ENCODE assay signal across 18 cellular contexts in the genomic region with DNA sequence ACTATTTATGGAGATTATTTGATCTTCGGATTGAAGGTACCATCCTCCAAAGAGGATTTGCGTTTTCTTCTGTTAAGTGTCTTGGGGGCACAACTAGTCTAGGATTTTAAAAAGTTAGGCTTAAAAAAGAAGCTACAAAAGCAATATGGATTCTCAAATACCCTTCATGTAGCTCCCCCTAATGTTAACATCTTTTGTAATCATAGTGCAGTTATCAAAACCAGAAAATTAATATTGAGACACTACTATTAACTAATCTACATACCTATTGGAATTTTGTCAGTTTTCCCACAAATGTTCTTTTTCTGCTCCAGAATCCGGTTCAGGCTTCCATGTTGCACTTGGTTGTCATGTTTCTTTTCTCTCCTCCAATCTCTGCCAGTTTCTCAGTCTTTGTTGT.
DNase-seq lines count a peak whose midpoint lies in the region; ATAC-seq and TF ChIP-seq lines count a peak whose summit lies in the region.
"Had no signal": no experiment of that assay in that cellular context is flagged by ENCODE, and none has a peak within 500 bp of the region (broad histone marks: within the 10 kb centered on the region; RNA-seq: fewer than 3 reads in every experiment).

No MANE protein-coding gene starts in this region.

- H4K20me1 ChIP-seq in HCT116 (ENCODE audit: insufficient read depth): no peaks in the 10 kb centered on the region
- H4K20me1 ChIP-seq: BLaER1 treated with 17β-estradiol and CSF1 and Interleukin-3, amounts not matched to agents 10 nM and 100 nM had no signal

- H3K27ac ChIP-seq in HCT116 (ENCODE audit: low read depth, low read length): no peak overlapping the region
- peak overlapping the region; percentile 53 for H3K27ac ChIP-seq in RWPE1
- H3K27ac ChIP-seq in sigmoid colon: no peak overlapping the region
- H3K27ac ChIP-seq: A549; BLaER1 treated with 17β-estradiol and CSF1 and Interleukin-3, amounts not matched to agents 10 nM and 100 nM had no signal

- no peaks in the 10 kb centered on the region for H3K9me3 Mint-ChIP-seq in activated T-helper 17 cell treated with anti-CD3 and anti-CD28 coated beads, Interleukin-2, amount 50 U/mL, for 72 hours
- H3K9me3 Mint-ChIP-seq: CD4-positive, alpha-beta T cell had no signal

- H3K27me3 Mint-ChIP-seq in activated T-helper 17 cell treated with anti-CD3 and anti-CD28 coated beads, Interleukin-2, amount 50 U/mL, for 72 hours: no peaks in the 10 kb centered on the region
- H3K27me3 Mint-ChIP-seq: CD4-positive, alpha-beta T cell; CD8-positive, alpha-beta memory T cell had no signal

- BruUV-seq in HCT116 (replicated peaks; lab: Mats Ljungman, UMichigan): no TSS peak

- DNase-seq in HCT116 (ENCODE audit: low read depth, low spot score) (no peak), RWPE1 (ENCODE audit: low spot score) (no peak), DMS153 treated with DMSO at 0.1 percent for 48 hours (lab: John Stamatoyannopoulos, UW; ENCODE audit: unreplicated experiment) (no peak), sigmoid colon (no peak), DMS 273 treated with DMSO at 0.1 percent for 48 hours (lab: John Stamatoyannopoulos, UW) (no peak)
- DNase-seq: 8988T; ACHN; AML-193; BE2C; CD4-positive, alpha-beta T cell; CD8-positive, alpha-beta memory T cell; DND-41; GOT3 had no signal

- no peaks in the 10 kb centered on the region for H3K27me3 ChIP-seq in HCT116 (ENCODE audit: insufficient read depth, low read length)
- H3K27me3 ChIP-seq in sigmoid colon: no peaks in the 10 kb centered on the region
- H3K27me3 ChIP-seq: BE2C; BLaER1 treated with 17β-estradiol and CSF1 and Interleukin-3, amounts not matched to agents 10 nM and 100 nM had no signal

- CTCF ChIA-PET in HCT116 (lab: Charles Lee): no interaction called here
- CTCF ChIA-PET in RWPE1 (lab: Yijun Ruan, JAX): no interaction called here

- H3K4me1 ChIP-seq in HCT116 (ENCODE audit: control insufficient read depth in 1 of 2, insufficient read depth in 2 of 2, low read length in 2 of 2) (no peaks in the 10 kb centered on the region), sigmoid colon (no peaks in the 10 kb centered on the region)
- H3K4me1 ChIP-seq: BE2C, HAP-1 had no signal

- POLR2A ChIA-PET in HCT116 (lab: Charles Lee): no interaction called here
- POLR2A ChIA-PET in RWPE1 (lab: Yijun Ruan, JAX; ENCODE audit: low non-redundant PET): no interaction called here

- H3K36me3 Mint-ChIP-seq in activated T-helper 17 cell treated with anti-CD3 and anti-CD28 coated beads, Interleukin-2, amount 50 U/mL, for 72 hours (ENCODE audit: low read depth): peaks cover 76% of the 10 kb centered on the region
- H3K36me3 Mint-ChIP-seq: CD14-positive monocyte had no signal

- H3K9me2 ChIP-seq in HCT116 (ENCODE audit: insufficient read depth): no peaks in the 10 kb centered on the region

- H3K4me2 ChIP-seq in HCT116 (ENCODE audit: low read length): no peak overlapping the region
- H3K4me2 ChIP-seq: A549; BLaER1 treated with 17β-estradiol and CSF1 and Interleukin-3, amounts not matched to agents 10 nM and 100 nM had no signal

- no peaks in the 10 kb centered on the region for H3K9me3 ChIP-seq in HCT116 (ENCODE audit: control insufficient read depth in 1 of 2, insufficient read depth in 1 of 2, low read depth in 1 of 2, low read length in 2 of 2)
- H3K9me3 ChIP-seq in sigmoid colon: no peaks in the 10 kb centered on the region
- H3K9me3 ChIP-seq: A549; BE2C; BLaER1 treated with 17β-estradiol and CSF1 and Interleukin-3, amounts not matched to agents 10 nM and 100 nM; HAP-1 had no signal

- 95% methylated on average over 3 of the region's 3 CpGs for WGBS in sigmoid colon, 2 donors

- H3K4me3 ChIP-seq in HCT116 (replicated peaks in 1 of 2; ENCODE audit: low read depth in 1 of 2, low read length in 2 of 2) (no peak overlapping the region), sigmoid colon (no peak overlapping the region)
- H3K4me3 ChIP-seq: A549; BLaER1 treated with 17β-estradiol and CSF1 and Interleukin-3, amounts not matched to agents 10 nM and 100 nM; HAP-1 had no signal

- TF ChIP-seq CTCF in HCT116 (IDR thresholded peaks at IDR 0.05 in 2 of 3, conservative IDR thresholded peaks at IDR 0.05 in 1 of 3; ENCODE audit: borderline replicate concordance in 1 of 3, insufficient read depth in 1 of 3, low read depth in 2 of 3, low read length in 2 of 3): no peak
- no peak for TF ChIP-seq CTCF in RWPE1 (conservative IDR thresholded peaks at IDR 0.05; ENCODE audit: low read depth)
- TF ChIP-seq CTCF in sigmoid colon (IDR thresholded peaks at IDR 0.05): no peak

- peak; percentile 15; the same call in 1 of the 2 replicates for TF ChIP-seq RAD21 in HCT116 (IDR thresholded peaks at IDR 0.05; ENCODE audit: low read depth)

- H3K79me2 ChIP-seq in HCT116 (ENCODE audit: insufficient read depth, low read length): no peaks in the 10 kb centered on the region

- H3K9ac ChIP-seq in HCT116 (ENCODE audit: low read length): no peak overlapping the region
- H3K9ac ChIP-seq: BLaER1 treated with 17β-estradiol and CSF1 and Interleukin-3, amounts not matched to agents 10 nM and 100 nM had no signal

- H3K4me3 Mint-ChIP-seq in activated T-helper 17 cell treated with anti-CD3 and anti-CD28 coated beads, Interleukin-2, amount 50 U/mL, for 72 hours: no peak overlapping the region
- H3K4me3 Mint-ChIP-seq: CD4-positive, alpha-beta T cell had no signal

- TF ChIP-seq POLR2A in HCT116 (IDR thresholded peaks at IDR 0.05; ENCODE audit: borderline replicate concordance, extremely low read depth, insufficient read depth, insufficient read length): no peak
- TF ChIP-seq POLR2A in sigmoid colon (IDR thresholded peaks at IDR 0.05): no peak

- no peak overlapping the region for H2AFZ ChIP-seq in HCT116 (ENCODE audit: low read depth, low read length, poor library complexity, severe bottlenecking)

- peak overlapping the region; percentile 75 for H3K27ac Mint-ChIP-seq in activated T-helper 17 cell treated with anti-CD3 and anti-CD28 coated beads, Interleukin-2, amount 50 U/mL, for 72 hours
- H3K27ac Mint-ChIP-seq: CD14-positive monocyte had no signal

- RAD21 ChIA-PET in HCT116 (lab: Charles Lee; ENCODE audit: low non-redundant PET in 1 of 2, low total read pairs in 2 of 2, uncharacterized antibody in 2 of 2, unreplicated experiment in 2 of 2): no interaction called here

- TF ChIP-seq EP300 in sigmoid colon (IDR thresholded peaks at IDR 0.05): no peak

- H3K36me3 ChIP-seq in HCT116 (ENCODE audit: control insufficient read depth in 1 of 2, insufficient read depth in 2 of 2, low read length in 2 of 2) (no peaks in the 10 kb centered on the region), sigmoid colon (no peaks in the 10 kb centered on the region)
- H3K36me3 ChIP-seq: BE2C; BLaER1 treated with 17β-estradiol and CSF1 and Interleukin-3, amounts not matched to agents 10 nM and 100 nM; HAP-1 had no signal

- H3K4me1 Mint-ChIP-seq in activated T-helper 17 cell treated with anti-CD3 and anti-CD28 coated beads, Interleukin-2, amount 50 U/mL, for 72 hours: peaks cover 38% of the 10 kb centered on the region

- no peak for ATAC-seq in HCT116
- no peak for ATAC-seq in activated T-helper 17 cell treated with anti-CD3 and anti-CD28 coated beads, Interleukin-2, amount 50 U/mL, for 72 hours (replicated peaks)
- ATAC-seq: A549 had no signal

- intact Hi-C loops in HCT116 (cut with micrococcal nuclease): no loop called here
- intact Hi-C loops in sigmoid colon (cut with DNase I): no loop called here

TF ChIP-seq in HCT116, 20 proteins besides CTCF, POLR2A, EP300 and RAD21:
- TF ChIP-seq CEBPB (IDR thresholded peaks at IDR 0.05; ENCODE audit: low read depth): no peak
- TF ChIP-seq, protein P1, sequence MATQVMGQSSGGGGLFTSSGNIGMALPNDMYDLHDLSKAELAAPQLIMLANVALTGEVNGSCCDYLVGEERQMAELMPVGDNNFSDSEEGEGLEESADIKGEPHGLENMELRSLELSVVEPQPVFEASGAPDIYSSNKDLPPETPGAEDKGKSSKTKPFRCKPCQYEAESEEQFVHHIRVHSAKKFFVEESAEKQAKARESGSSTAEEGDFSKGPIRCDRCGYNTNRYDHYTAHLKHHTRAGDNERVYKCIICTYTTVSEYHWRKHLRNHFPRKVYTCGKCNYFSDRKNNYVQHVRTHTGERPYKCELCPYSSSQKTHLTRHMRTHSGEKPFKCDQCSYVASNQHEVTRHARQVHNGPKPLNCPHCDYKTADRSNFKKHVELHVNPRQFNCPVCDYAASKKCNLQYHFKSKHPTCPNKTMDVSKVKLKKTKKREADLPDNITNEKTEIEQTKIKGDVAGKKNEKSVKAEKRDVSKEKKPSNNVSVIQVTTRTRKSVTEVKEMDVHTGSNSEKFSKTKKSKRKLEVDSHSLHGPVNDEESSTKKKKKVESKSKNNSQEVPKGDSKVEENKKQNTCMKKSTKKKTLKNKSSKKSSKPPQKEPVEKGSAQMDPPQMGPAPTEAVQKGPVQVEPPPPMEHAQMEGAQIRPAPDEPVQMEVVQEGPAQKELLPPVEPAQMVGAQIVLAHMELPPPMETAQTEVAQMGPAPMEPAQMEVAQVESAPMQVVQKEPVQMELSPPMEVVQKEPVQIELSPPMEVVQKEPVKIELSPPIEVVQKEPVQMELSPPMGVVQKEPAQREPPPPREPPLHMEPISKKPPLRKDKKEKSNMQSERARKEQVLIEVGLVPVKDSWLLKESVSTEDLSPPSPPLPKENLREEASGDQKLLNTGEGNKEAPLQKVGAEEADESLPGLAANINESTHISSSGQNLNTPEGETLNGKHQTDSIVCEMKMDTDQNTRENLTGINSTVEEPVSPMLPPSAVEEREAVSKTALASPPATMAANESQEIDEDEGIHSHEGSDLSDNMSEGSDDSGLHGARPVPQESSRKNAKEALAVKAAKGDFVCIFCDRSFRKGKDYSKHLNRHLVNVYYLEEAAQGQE (IDR thresholded peaks at IDR 0.05; ENCODE audit: low read depth): no peak
- no peak for TF ChIP-seq POLR2AphosphoS5 (IDR thresholded peaks at IDR 0.05; ENCODE audit: low read depth, low read length)
- no peak for TF ChIP-seq EGR1 (IDR thresholded peaks at IDR 0.05; ENCODE audit: low read depth)
